ENCODE assay signal across 8 cellular contexts in genomic region chr2:19899853-19900525, GRCh38. TPM values are rescaled to one million over a fixed set of nuclear protein-coding genes. Genes with fewer than 3 reads are reported as not detected.
DNase-seq lines count a peak whose midpoint lies in the region; ATAC-seq, FAIRE-seq and TF ChIP-seq lines count a peak whose summit lies in the region.

No MANE protein-coding gene starts in this region.

- 40 to 43% methylated on average over 3 of the region's 3 CpGs for WGBS in transverse colon (ENCODE audit: low coverage in 1 of 2), 2 donors

- H3K4me3 ChIP-seq in keratinocyte (ENCODE audit: control insufficient read depth in 2 of 3, extremely low read depth in 1 of 3, insufficient read depth in 2 of 3, low read depth in 1 of 3, low read length in 3 of 3) = peak overlapping the region; percentile 78 to 93 (median 79)
- peak overlapping the region in 3 of 4 donors; percentile 78 to 86 (median 80) for H3K4me3 ChIP-seq in transverse colon

- CTCF ChIA-PET in WTC11 (lab: Charles Lee) = interaction anchor here (0.6 kb wide), 1 partner anchor 82 kb away, joined by 3 read pairs; no protein-coding TSS in a partner anchor

- no peaks in the 10 kb centered on the region for H4K20me1 ChIP-seq in keratinocyte (ENCODE audit: control insufficient read depth, extremely low read depth, insufficient read depth, low read length)

- TF ChIP-seq CTCF in WTC11 (IDR thresholded peaks at IDR 0.05) (no peak), keratinocyte (optimal IDR thresholded peaks at IDR 0.05 in 1 of 3, IDR thresholded peaks at IDR 0.05 in 1 of 3, conservative IDR thresholded peaks at IDR 0.05 in 1 of 3; ENCODE audit: extremely low read depth in 1 of 3, insufficient read depth in 2 of 3, low read length in 3 of 3) (no peak), transverse colon (IDR thresholded peaks at IDR 0.05) (no peak)

- no peak overlapping the region for H3K27ac Mint-ChIP-seq in WTC11

- H3K27ac ChIP-seq in keratinocyte (ENCODE audit: control insufficient read depth, insufficient read depth, low read length) = peak overlapping the region; percentile 99
- H3K27ac ChIP-seq in transverse colon = peak overlapping the region; percentile 92 to 96 (median 96)

- no peak for FAIRE-seq in keratinocyte (lab: Jason Lieb, UNC)

- in situ Hi-C loops in transverse colon (cut with MboI; ENCODE audit: low pct_ligation_motif_present in 1 of 4, low pct_unique_long_range_greater_than_20kb in 1 of 4, low sequenced_read_pairs in 3 of 4) = loop anchor here in 1 of 4 donors (25.0 kb wide), 1 partner anchor 737 kb away; no protein-coding TSS in a partner anchor

- H3K9me3 ChIP-seq in keratinocyte (ENCODE audit: control insufficient read depth, low read depth, low read length) (no peaks in the 10 kb centered on the region), transverse colon (no peaks in the 10 kb centered on the region)

- no peaks in the 10 kb centered on the region for H3K36me3 ChIP-seq in keratinocyte (ENCODE audit: control insufficient read depth in 2 of 2, extremely low read depth in 1 of 2, insufficient read depth in 2 of 2, low read length in 2 of 2)
- H3K36me3 ChIP-seq in transverse colon = no peaks in the 10 kb centered on the region

- peaks cover 23% of the 10 kb centered on the region for H3K4me1 ChIP-seq in keratinocyte (ENCODE audit: control insufficient read depth, extremely low read depth, insufficient read depth, low read length)
- H3K4me1 ChIP-seq in transverse colon = peaks cover 18 to 63% (median 26%) of the 10 kb centered on the region in 4 donors

- H2AFZ ChIP-seq in keratinocyte (ENCODE audit: control insufficient read depth, low read length) = no peak overlapping the region

- peaks cover 15% of the 10 kb centered on the region for H3K4me1 Mint-ChIP-seq in WTC11

- POLR2A ChIA-PET in WTC11 (lab: Charles Lee) = no interaction called here

- peak; percentile 31 for ATAC-seq in HG02678 (IDR thresholded peaks at IDR 0.05; ENCODE audit: unreplicated experiment)
- ATAC-seq in WTC11 = no peak

- H3K4me2 ChIP-seq in keratinocyte (ENCODE audit: control insufficient read depth, extremely low read depth, insufficient read depth, low read depth, low read length) = peak overlapping the region; percentile 97

- dilution Hi-C loops in keratinocyte (cut with MboI; ENCODE audit: extremely low pct_ligation_motif_present, low sequenced_read_pairs) = no loop called here

- peak; percentile 11 for DNase-seq in DMS79 treated with DMSO at 0.1 percent for 48 hours (lab: John Stamatoyannopoulos, UW)
- DNase-seq in DMS79 (lab: John Stamatoyannopoulos, UW) = no peak
- DNase-seq in WTC11 (ENCODE audit: low spot score) = no peak
- no peak for DNase-seq in keratinocyte (ENCODE audit: low read depth, low spot score)
- no peak for DNase-seq in transverse colon
- no peak for DNase-seq in cerebellum (ENCODE audit: low spot score)
- no peak for DNase-seq in stimulated activated CD4-positive, alpha-beta T cell treated with anti-CD3 and anti-CD28 coated beads, Interleukin-2, amount 100 ng/mL, for 24 hours

- no peak for TF ChIP-seq EP300 in transverse colon (IDR thresholded peaks at IDR 0.05; ENCODE audit: low read depth)

- no peaks in the 10 kb centered on the region for H3K27me3 ChIP-seq in keratinocyte (ENCODE audit: control insufficient read depth, extremely low read depth, insufficient read depth, low read length)
- H3K27me3 ChIP-seq in transverse colon = no peaks in the 10 kb centered on the region

- H3K9ac ChIP-seq in keratinocyte (ENCODE audit: control insufficient read depth, extremely low read depth, insufficient read depth, low read length) = peak overlapping the region; percentile 94

- H3K9me3 Mint-ChIP-seq in WTC11 = no peaks in the 10 kb centered on the region

- H3K27me3 Mint-ChIP-seq in WTC11 (ENCODE audit: low read depth) = no peaks in the 10 kb centered on the region

- TF ChIP-seq POLR2A in transverse colon (IDR thresholded peaks at IDR 0.05) = no peak

- peak overlapping the region; percentile 98 for H3K4me3 Mint-ChIP-seq in WTC11

- H3K36me3 Mint-ChIP-seq in WTC11 = no peaks in the 10 kb centered on the region

- H3K79me2 ChIP-seq in keratinocyte (ENCODE audit: control insufficient read depth, insufficient read depth, low read length) = peaks cover 38% of the 10 kb centered on the region

- intact Hi-C loops in transverse colon (cut with DNase I; ENCODE audit: low total_unique reads) = no loop called here

- H3K9me1 ChIP-seq in keratinocyte (ENCODE audit: control insufficient read depth, extremely low read depth, insufficient read depth, low read length) = no peaks in the 10 kb centered on the region

TF ChIP-seq in WTC11, 78 proteins besides CTCF, POLR2A, EP300 and RAD21:
- TF ChIP-seq GTF2I (CRISPR knock-in tag; conservative IDR thresholded peaks at IDR 0.05) = no peak
- TF ChIP-seq ERG (CRISPR knock-in tag; IDR thresholded peaks at IDR 0.05) = no peak
TF ChIP-seq in WTC11: peak in this region for 0.

RNA-seq across cellular contexts. Expression of gene TTC32, which starts 1.8 kb away (rescaled TPM):
- total RNA-seq in WTC11 (2021) = 9.9 to 10.6 TPM (median 10.0 TPM) in 3 replicates
- polyA plus RNA-seq in keratinocyte = 3.7 to 7.6 TPM (median 4.8 TPM) in 3 replicates
- polyA plus RNA-seq in keratinocyte (2011; ENCODE audit: low read depth) = 8.1 TPM
- 1.5 and 1.6 TPM in 2 replicates for polyA plus RNA-seq in keratinocyte (2011; cell fraction: cytosol; rRNA removed)
- 11.3 and 16.5 TPM in 2 replicates for polyA plus RNA-seq in keratinocyte (2011; cell fraction: nucleus; rRNA removed)
- 3.1 and 11.8 TPM in 2 replicates for polyA plus RNA-seq in keratinocyte (2012; ENCODE audit: low replicate concordance)
- 1.4 to 3.4 TPM in 2 of 3 replicates, not detected in the other for polyA minus RNA-seq in keratinocyte
- 3.5 TPM for polyA minus RNA-seq in keratinocyte (2011; cell fraction: cytosol; rRNA and poly(A)+ RNA removed)
- polyA minus RNA-seq in keratinocyte (2011; cell fraction: nucleus; rRNA and poly(A)+ RNA removed) = 4.9 and 6.4 TPM in 2 replicates
- 10 to 100 TPM in 2 of 4 donors, 1 to 10 TPM in 2; 3.0 to 23.3 (median 9.9) TPM for total RNA-seq in transverse colon
- total RNA-seq in cerebellum = 31.2 TPM
